Comparison of ENCODE assay signal across 9 cellular contexts in the genomic region with DNA sequence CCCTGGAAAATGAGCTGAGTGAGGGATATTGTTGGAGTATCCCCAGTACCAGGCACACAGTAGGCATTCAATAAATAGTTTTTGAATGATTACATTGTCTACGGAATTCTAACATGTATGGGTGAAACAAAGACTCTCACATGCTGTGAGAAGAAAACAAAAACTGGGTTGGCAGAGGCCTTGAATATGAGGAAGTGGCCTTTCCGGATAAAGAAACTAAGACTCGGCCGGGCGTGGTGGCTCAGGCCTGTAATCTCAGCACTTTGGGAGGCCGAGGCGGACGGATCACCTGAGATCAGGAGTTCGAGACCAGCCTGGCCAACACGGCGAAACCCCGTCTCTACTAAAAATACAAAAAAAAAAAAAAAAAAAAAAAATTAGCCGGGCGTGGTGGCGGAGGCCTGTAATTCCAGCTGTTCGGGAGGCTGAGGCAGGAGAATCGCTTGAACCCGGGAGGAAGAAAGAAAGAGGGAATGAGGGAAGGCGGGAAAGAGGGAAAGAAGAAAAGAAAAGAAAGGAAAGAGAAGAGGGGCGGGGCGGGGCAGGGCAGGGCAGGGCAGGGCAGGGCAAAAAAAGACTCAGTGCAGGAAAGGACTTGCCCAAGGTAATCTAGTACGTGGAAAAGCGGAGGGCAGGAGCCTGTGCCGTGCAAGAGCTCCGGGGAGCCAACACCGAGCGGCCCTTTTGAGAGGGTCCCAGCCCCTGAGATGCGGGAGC. TPM values are rescaled to one million over a fixed set of nuclear protein-coding genes. Genes with fewer than 3 reads are reported as not detected.
DNase-seq lines count a peak whose midpoint lies in the region; ATAC-seq and TF ChIP-seq lines count a peak whose summit lies in the region.
"Had no signal": no experiment of that assay in that cellular context is flagged by ENCODE, and none has a peak within 500 bp of the region (broad histone marks: within the 10 kb centered on the region; RNA-seq: fewer than 3 reads in every experiment).

No MANE protein-coding gene starts in this region.

- peak overlapping the region; percentile 86 for H3K27ac ChIP-seq in RWPE2 (ENCODE audit: poor library complexity, severe bottlenecking)

- peaks cover 0 to 16% of the 10 kb centered on the region in 2 donors for H3K27me3 Mint-ChIP-seq in natural killer cell treated with Interleukin-12 subunit alpha and Interleukin-12 subunit beta and Interleukin-15 and Interleukin-18, amount 100 ng/mL, for 72 hours

- no peaks in the 10 kb centered on the region for H3K27me3 ChIP-seq in RWPE2 (ENCODE audit: insufficient read depth, poor library complexity, severe bottlenecking)
- no peaks in the 10 kb centered on the region for H3K27me3 ChIP-seq in endocrine pancreas (ENCODE audit: control insufficient read depth, insufficient read depth, low read length)

- H3K9ac ChIP-seq in endocrine pancreas (ENCODE audit: control insufficient read depth, insufficient read depth, low read length): peak overlapping the region; percentile 80

- H3K9me3 Mint-ChIP-seq in natural killer cell treated with Interleukin-12 subunit alpha and Interleukin-12 subunit beta and Interleukin-15 and Interleukin-18, amount 100 ng/mL, for 72 hours: no peaks in the 10 kb centered on the region

- DNase-seq in GM12864 (ENCODE audit: low read depth): peak; percentile 65
- DNase-seq in RWPE2 (ENCODE audit: low spot score): no peak
- DNase-seq in natural killer cell treated with Interleukin-12 subunit alpha and Interleukin-12 subunit beta and Interleukin-15 and Interleukin-18, amount 100 ng/mL, for 72 hours (ENCODE audit: low spot score): no peak
- no peak for DNase-seq in activated CD8-positive, alpha-beta memory T cell treated with anti-CD3 and anti-CD28 coated beads, Interleukin-2, amount 50 U/mL, for 4 hours

- peaks cover 21 to 22% of the 10 kb centered on the region in 2 donors for H3K4me1 Mint-ChIP-seq in natural killer cell treated with Interleukin-12 subunit alpha and Interleukin-12 subunit beta and Interleukin-15 and Interleukin-18, amount 100 ng/mL, for 72 hours (ENCODE audit: low read depth in 2 of 2)

- H3K9me3 ChIP-seq in RWPE2 (ENCODE audit: severe bottlenecking) (no peaks in the 10 kb centered on the region), endocrine pancreas (ENCODE audit: control insufficient read depth, low read length) (no peaks in the 10 kb centered on the region)

- H3K27ac Mint-ChIP-seq in natural killer cell treated with Interleukin-12 subunit alpha and Interleukin-12 subunit beta and Interleukin-15 and Interleukin-18, amount 100 ng/mL, for 72 hours: peak overlapping the region; percentile 98 to 99

- H3K4me3 Mint-ChIP-seq in natural killer cell treated with Interleukin-12 subunit alpha and Interleukin-12 subunit beta and Interleukin-15 and Interleukin-18, amount 100 ng/mL, for 72 hours: peak overlapping the region; percentile 89

- H3K36me3 Mint-ChIP-seq in natural killer cell treated with Interleukin-12 subunit alpha and Interleukin-12 subunit beta and Interleukin-15 and Interleukin-18, amount 100 ng/mL, for 72 hours: peaks cover 4% of the 10 kb centered on the region

- H3K4me1 ChIP-seq in RWPE2 (ENCODE audit: insufficient read depth, poor library complexity, severe bottlenecking): peaks cover 8% of the 10 kb centered on the region
- peaks cover 10% of the 10 kb centered on the region for H3K4me1 ChIP-seq in endocrine pancreas (ENCODE audit: control insufficient read depth, insufficient read depth, low read length)

- ATAC-seq in HG02885 (IDR thresholded peaks at IDR 0.05; ENCODE audit: poor library complexity, unreplicated experiment) (peak; percentile 18), RWPE2 (ENCODE audit: low read depth) (no peak; the same call in 2 of the 3 replicates), HG02970 (IDR thresholded peaks at IDR 0.05; ENCODE audit: low FRiP score, unreplicated experiment) (no peak), HG02840 (IDR thresholded peaks at IDR 0.05; ENCODE audit: low FRiP score, unreplicated experiment) (no peak)
- ATAC-seq in natural killer cell treated with Interleukin-12 subunit alpha and Interleukin-12 subunit beta and Interleukin-15 and Interleukin-18, amount 100 ng/mL, for 72 hours: peak in 1 of 2 donors; percentile 47

- H3K36me3 ChIP-seq in RWPE2 (ENCODE audit: low read depth) (peaks cover 19% of the 10 kb centered on the region; the same call in 1 of the 2 replicates), endocrine pancreas (ENCODE audit: control insufficient read depth, insufficient read depth, low read length) (no peaks in the 10 kb centered on the region)

- TF ChIP-seq CTCF in GM12864 (IDR thresholded peaks at IDR 0.05; ENCODE audit: low read depth, low read length, missing control alignments): no peak
- TF ChIP-seq CTCF in RWPE2 (IDR thresholded peaks at IDR 0.05; ENCODE audit: poor library complexity, severe bottlenecking): no peak

- peak overlapping the region; percentile 89 for H3K4me3 ChIP-seq in GM12864 (ENCODE audit: low read depth, low read length)
- peak overlapping the region; percentile 72 for H3K4me3 ChIP-seq in RWPE2 (ENCODE audit: severe bottlenecking)
- H3K4me3 ChIP-seq in endocrine pancreas (ENCODE audit: control insufficient read depth, insufficient read depth, low read length): no peak overlapping the region

RNA-seq across cellular contexts. Expression of gene TMA16, which starts 0.7 kb away (rescaled TPM):
- 10 to 100 TPM; 40.2 to 60.5 TPM for total RNA-seq in natural killer cell treated with Interleukin-12 subunit alpha and Interleukin-12 subunit beta and Interleukin-15 and Interleukin-18, amount 100 ng/mL, for 72 hours

RNA-seq across cellular contexts. Expression of gene TKTL2, which starts 20.2 kb away (rescaled TPM):
- total RNA-seq in natural killer cell treated with Interleukin-12 subunit alpha and Interleukin-12 subunit beta and Interleukin-15 and Interleukin-18, amount 100 ng/mL, for 72 hours: not detected
- total RNA-seq: T-helper 1 cell treated with Interleukin-12 subunit alpha and Interleukin-12 subunit beta and Interleukin-4 antibody, amounts not matched to agents 30 ng/mL and 1 ng/mL, for 36 hours had no signal
